In genomic region chr5:82349651-82350050, GRCh38 we compare ENCODE assay signal across 9 cellular contexts.
DNase-seq lines count a peak whose midpoint lies in the region; ATAC-seq and TF ChIP-seq lines count a peak whose summit lies in the region.
"Had no signal": no experiment of that assay in that cellular context is flagged by ENCODE, and none has a peak within 500 bp of the region (broad histone marks: within the 10 kb centered on the region; RNA-seq: fewer than 3 reads in every experiment).

No MANE protein-coding gene starts in this region.

- H3K4me3 ChIP-seq in HEK293 (ENCODE audit: low read depth, low read length) (no peak overlapping the region), fibroblast of villous mesenchyme (ENCODE audit: low read depth, low read length) (no peak overlapping the region), prostate gland (no peak overlapping the region)

- POLR2A ChIA-PET in HEK293 (lab: Yijun Ruan, JAX), result no interaction called here

- no peak for TF ChIP-seq POLR2A in prostate gland (IDR thresholded peaks at IDR 0.05)

- H3K9me3 ChIP-seq in HEK293 (ENCODE audit: control insufficient read depth, insufficient read depth, low read depth, low read length) (no peaks in the 10 kb centered on the region), prostate gland (no peaks in the 10 kb centered on the region)

- H3K36me3 ChIP-seq in HEK293 (ENCODE audit: control insufficient read depth in 2 of 2, insufficient read depth in 1 of 2, low read length in 2 of 2), result no peaks in the 10 kb centered on the region
- no peaks in the 10 kb centered on the region for H3K36me3 ChIP-seq in prostate gland

- peak; percentile 25; the same call in 1 of the 2 replicates for TF ChIP-seq CTCF in HEK293 (tag by site-specific recombination; IDR thresholded peaks at IDR 0.05)
- peak; percentile 53 for TF ChIP-seq CTCF in fibroblast of villous mesenchyme (IDR thresholded peaks at IDR 0.05; ENCODE audit: insufficient read depth, low read depth, low read length)
- no peak for TF ChIP-seq CTCF in prostate gland (IDR thresholded peaks at IDR 0.05)

- H3K4me1 ChIP-seq in HEK293 (ENCODE audit: control insufficient read depth, insufficient read depth, low read length) (no peaks in the 10 kb centered on the region), prostate gland (replicated peaks) (no peaks in the 10 kb centered on the region)

- peaks cover 45% of the 10 kb centered on the region for H3K4me1 Mint-ChIP-seq in activated CD4-positive, alpha-beta T cell treated with anti-CD3 and anti-CD28 coated beads, Interleukin-2, amount 10 ng/mL, durations not matched to agents 24 days and 14 days
- H3K4me1 Mint-ChIP-seq in stimulated activated naive CD8-positive, alpha-beta T cell treated with anti-CD3 and anti-CD28 coated beads, Interleukin-15, amount 100 ng/mL, for 72 hours, result peaks cover 6% of the 10 kb centered on the region

- H3K4me3 Mint-ChIP-seq in activated CD4-positive, alpha-beta T cell treated with anti-CD3 and anti-CD28 coated beads, Interleukin-2, amount 10 ng/mL, durations not matched to agents 24 days and 14 days, result no peak overlapping the region
- H3K4me3 Mint-ChIP-seq in stimulated activated naive CD8-positive, alpha-beta T cell treated with anti-CD3 and anti-CD28 coated beads, Interleukin-15, amount 100 ng/mL, for 72 hours, result no peak overlapping the region
- H3K4me3 Mint-ChIP-seq: stimulated activated naive CD8-positive, alpha-beta T cell treated with anti-CD3 and anti-CD28 coated beads, Interleukin-15, Interleukin-2, amounts not matched to agents 100 ng/mL and 50 ng/mL, for 24 hours had no signal

- H3K27me3 Mint-ChIP-seq in activated CD4-positive, alpha-beta T cell treated with anti-CD3 and anti-CD28 coated beads, Interleukin-2, amount 10 ng/mL, durations not matched to agents 24 days and 14 days, result peaks cover 2% of the 10 kb centered on the region
- no peaks in the 10 kb centered on the region for H3K27me3 Mint-ChIP-seq in stimulated activated naive CD8-positive, alpha-beta T cell treated with anti-CD3 and anti-CD28 coated beads, Interleukin-15, amount 100 ng/mL, for 72 hours
- H3K27me3 Mint-ChIP-seq: stimulated activated naive CD8-positive, alpha-beta T cell treated with anti-CD3 and anti-CD28 coated beads, Interleukin-15, Interleukin-2, amounts not matched to agents 100 ng/mL and 50 ng/mL, for 24 hours had no signal

- intact Hi-C loops in activated CD4-positive, alpha-beta T cell treated with anti-CD3 and anti-CD28 coated beads, Interleukin-2, amount 10 ng/mL, durations not matched to agents 24 days and 14 days (cut with micrococcal nuclease), result loop anchor here (5.0 to 10.0 kb wide), 2 partner anchors 145 to 1123 kb away; partner anchors contain the start of gene VCAN
- intact Hi-C loops in prostate gland (cut with DNase I), result loop anchor here (5.0 to 10.0 kb wide), 2 partner anchors 37 to 1125 kb away; partner anchors contain the start of gene VCAN

- WGBS in prostate gland, result 88% methylated on average over 4 of the region's 4 CpGs

- H3K27me3 ChIP-seq in prostate gland (replicated peaks; ENCODE audit: insufficient read depth), result no peaks in the 10 kb centered on the region

- no peak overlapping the region for H3K27ac Mint-ChIP-seq in activated CD4-positive, alpha-beta T cell treated with anti-CD3 and anti-CD28 coated beads, Interleukin-2, amount 10 ng/mL, durations not matched to agents 24 days and 14 days
- no peak overlapping the region for H3K27ac Mint-ChIP-seq in stimulated activated naive CD8-positive, alpha-beta T cell treated with anti-CD3 and anti-CD28 coated beads, Interleukin-15, amount 100 ng/mL, for 72 hours
- H3K27ac Mint-ChIP-seq: stimulated activated naive CD8-positive, alpha-beta T cell treated with anti-CD3 and anti-CD28 coated beads, Interleukin-15, Interleukin-2, amounts not matched to agents 100 ng/mL and 50 ng/mL, for 24 hours had no signal

- DNase-seq in CD1c-positive myeloid dendritic cell (ENCODE audit: extremely low spot score) (peak; percentile 32), fibroblast of villous mesenchyme (ENCODE audit: low read depth) (no peak), prostate gland (ENCODE audit: low spot score) (no peak), NCI-H1417 treated with DMSO at 0.1 percent for 48 hours (lab: John Stamatoyannopoulos, UW) (no peak)
- peak; percentile 78 for DNase-seq in activated CD4-positive, alpha-beta T cell treated with anti-CD3 and anti-CD28 coated beads, Interleukin-2, amount 10 ng/mL, durations not matched to agents 24 days and 14 days
- DNase-seq in stimulated activated naive CD8-positive, alpha-beta T cell treated with anti-CD3 and anti-CD28 coated beads, Interleukin-15, amount 100 ng/mL, for 72 hours, result peak; percentile 18 to 42

- peaks cover 1% of the 10 kb centered on the region for H3K36me3 Mint-ChIP-seq in activated CD4-positive, alpha-beta T cell treated with anti-CD3 and anti-CD28 coated beads, Interleukin-2, amount 10 ng/mL, durations not matched to agents 24 days and 14 days (ENCODE audit: low read depth)

- H3K27ac ChIP-seq in HEK293 (ENCODE audit: extremely low read depth, low read depth, low read length) (no peak overlapping the region), prostate gland (no peak overlapping the region)

- ATAC-seq in stimulated activated naive CD8-positive, alpha-beta T cell treated with anti-CD3 and anti-CD28 coated beads, Interleukin-15, amount 100 ng/mL, for 72 hours, result peak; percentile 60
- no peak for ATAC-seq in HG02588 (IDR thresholded peaks at IDR 0.05; ENCODE audit: unreplicated experiment)

- CTCF ChIA-PET in HEK293 (lab: Yijun Ruan, JAX), result interaction anchor here (0.6 to 2.8 kb wide), 16 partner anchors 8 to 1066 kb away, joined by 3 to 20 read pairs (median 3); no protein-coding TSS in a partner anchor

- no peaks in the 10 kb centered on the region for H3K9me3 Mint-ChIP-seq in activated CD4-positive, alpha-beta T cell treated with anti-CD3 and anti-CD28 coated beads, Interleukin-2, amount 10 ng/mL, durations not matched to agents 24 days and 14 days
- no peaks in the 10 kb centered on the region for H3K9me3 Mint-ChIP-seq in stimulated activated naive CD8-positive, alpha-beta T cell treated with anti-CD3 and anti-CD28 coated beads, Interleukin-15, amount 100 ng/mL, for 72 hours
- H3K9me3 Mint-ChIP-seq: stimulated activated naive CD8-positive, alpha-beta T cell treated with anti-CD3 and anti-CD28 coated beads, Interleukin-15, Interleukin-2, amounts not matched to agents 100 ng/mL and 50 ng/mL, for 24 hours had no signal

TF ChIP-seq in HEK293, 187 proteins besides CTCF, POLR2A, EP300 and RAD21:
- no peak for TF ChIP-seq ZNF664 (tag by site-specific recombination; IDR thresholded peaks at IDR 0.05)
- TF ChIP-seq PRDM2 (tag by site-specific recombination; IDR thresholded peaks at IDR 0.05; ENCODE audit: borderline replicate concordance), result no peak
- TF ChIP-seq ZNF654 (tag by site-specific recombination; IDR thresholded peaks at IDR 0.05; ENCODE audit: low read depth), result peak; percentile 32
- TF ChIP-seq, protein P1, sequence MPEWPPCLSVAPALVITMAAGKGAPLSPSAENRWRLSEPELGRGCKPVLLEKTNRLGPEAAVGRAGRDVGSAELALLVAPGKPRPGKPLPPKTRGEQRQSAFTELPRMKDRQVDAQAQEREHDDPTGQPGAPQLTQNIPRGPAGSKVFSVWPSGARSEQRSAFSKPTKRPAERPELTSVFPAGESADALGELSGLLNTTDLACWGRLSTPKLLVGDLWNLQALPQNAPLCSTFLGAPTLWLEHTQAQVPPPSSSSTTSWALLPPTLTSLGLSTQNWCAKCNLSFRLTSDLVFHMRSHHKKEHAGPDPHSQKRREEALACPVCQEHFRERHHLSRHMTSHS (tag by site-specific recombination; IDR thresholded peaks at IDR 0.05), result no peak

Comparison
In these comparisons a context has a peak if more than half of its experiments do, and no peak if none do; other contexts are left out.
1. DNase-seq: peak in CD1c-positive myeloid dendritic cell (single experiment), activated CD4-positive, alpha-beta T cell treated with anti-CD3 and anti-CD28 coated beads, Interleukin-2, amount 10 ng/mL, durations not matched to agents 24 days and 14 days (single experiment) and stimulated activated naive CD8-positive, alpha-beta T cell treated with anti-CD3 and anti-CD28 coated beads, Interleukin-15, amount 100 ng/mL, for 72 hours (2 of 2); none in fibroblast of villous mesenchyme (single experiment), prostate gland (single experiment) and NCI-H1417 treated with DMSO at 0.1 percent for 48 hours (single experiment).
2. CTCF ChIP-seq: peak in HEK293 (single experiment) and fibroblast of villous mesenchyme (single experiment); none in prostate gland (0 of 4).